Comparison of ENCODE assay signal across 1 cellular context in the genomic region with DNA sequence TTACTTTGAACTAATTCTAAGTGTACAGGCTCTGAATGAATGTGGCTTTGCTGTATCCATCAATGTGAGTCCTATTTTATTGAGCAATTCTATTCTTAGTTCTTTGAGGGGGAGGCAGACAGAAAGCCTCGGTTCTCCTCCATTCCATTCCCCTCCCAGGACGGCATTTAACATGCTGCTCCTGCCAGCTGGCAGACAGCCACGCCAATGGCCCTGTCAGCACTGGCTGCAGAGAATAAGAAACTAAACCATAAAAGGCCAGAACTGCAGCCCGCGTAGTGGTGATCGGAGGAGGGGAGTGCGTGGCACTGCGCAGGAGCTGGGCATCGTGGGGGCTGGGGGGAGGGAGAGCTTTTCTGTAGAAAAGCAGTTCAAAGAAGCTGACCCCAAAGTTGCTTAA.
TF ChIP-seq lines count a peak whose summit lies in the region.

No MANE protein-coding gene starts in this region.

TF ChIP-seq in IMR-90, 13 proteins besides CTCF, POLR2A, EP300 and RAD21 (continued from another document):
- peak; percentile 93 for TF ChIP-seq CEBPB (IDR thresholded peaks at IDR 0.05; ENCODE audit: low read depth, low read length)
